Comparison of ENCODE assay signal across 16 cellular contexts in the genomic region with DNA sequence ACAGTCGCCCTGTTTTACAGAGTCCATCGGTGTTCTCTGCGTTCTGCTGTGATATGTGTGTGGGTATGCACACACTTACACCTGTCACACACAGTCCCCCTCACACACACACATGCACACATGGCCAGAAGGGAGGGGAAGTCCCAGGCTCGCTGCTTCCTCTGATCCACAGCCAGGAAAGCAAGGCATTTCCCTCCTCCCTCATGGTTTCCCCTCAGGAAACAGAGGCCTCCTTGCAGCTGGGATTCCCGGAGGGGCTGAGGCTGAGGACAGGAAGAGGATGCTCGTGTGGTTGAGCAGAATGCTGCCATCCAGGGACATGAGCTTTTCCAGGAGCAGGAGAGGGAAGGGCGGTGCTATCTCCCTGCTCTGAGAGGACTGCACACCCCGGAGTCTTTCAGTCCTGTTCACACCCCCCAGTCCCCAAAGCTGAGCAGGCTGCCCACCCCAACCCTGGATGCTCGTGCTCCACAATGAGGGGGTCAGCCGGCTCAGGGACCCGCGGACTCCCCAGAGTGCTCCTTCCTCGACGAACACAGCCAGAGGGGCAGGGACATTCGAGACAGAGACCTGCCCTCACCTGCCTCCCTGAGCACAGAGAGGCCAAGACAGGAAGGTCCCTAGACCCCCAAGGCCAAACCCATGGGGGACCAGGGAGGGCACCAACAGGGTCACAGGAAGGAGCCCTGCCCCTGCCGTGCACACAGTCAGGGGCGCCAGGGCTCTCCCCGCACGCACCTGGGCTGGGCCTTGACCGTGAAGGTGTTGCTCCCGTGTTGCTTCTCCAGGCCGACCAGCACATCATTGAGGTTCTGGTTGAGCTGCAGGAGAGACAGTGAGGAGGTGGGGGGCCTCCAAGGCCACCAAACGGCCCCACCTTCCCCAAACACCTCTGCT. TPM values are rescaled to one million over a fixed set of nuclear protein-coding genes. Genes with fewer than 3 reads are reported as not detected.
A peak's percentile ranks its signal among the peaks of the same experiment; 100 is the strongest.
DNase-seq lines count a peak whose midpoint lies in the region; ATAC-seq, FAIRE-seq and TF ChIP-seq lines count a peak whose summit lies in the region.
"Had no signal": no experiment of that assay in that cellular context is flagged by ENCODE, and none has a peak within 500 bp of the region (broad histone marks: within the 10 kb centered on the region; RNA-seq: fewer than 3 reads in every experiment).

No MANE protein-coding gene starts in this region.

- no peak for ATAC-seq in HG02870 (IDR thresholded peaks at IDR 0.05; ENCODE audit: unreplicated experiment)
- ATAC-seq: activated CD4-positive, alpha-beta T cell treated with anti-CD3 and anti-CD28 coated beads for 36 hours had no signal

- no peak for TF ChIP-seq CTCF in CD14-positive monocyte (IDR thresholded peaks at IDR 0.05)
- no peak for TF ChIP-seq CTCF in endothelial cell of umbilical vein (IDR thresholded peaks at IDR 0.05; ENCODE audit: extremely low read depth in 1 of 2, insufficient read depth in 1 of 2, low read depth in 1 of 2, low read length in 2 of 2)
- no peak for TF ChIP-seq CTCF in neural progenitor cell (IDR thresholded peaks at IDR 0.05)

- H3K27me3 Mint-ChIP-seq in CD14-positive monocyte (ENCODE audit: low read depth in 3 of 3) = peaks cover 2 to 7% (median 4%) of the 10 kb centered on the region in 3 donors
- H3K27me3 Mint-ChIP-seq in neural progenitor cell (ENCODE audit: insufficient read depth, low read depth) = no peaks in the 10 kb centered on the region
- no peaks in the 10 kb centered on the region for H3K27me3 Mint-ChIP-seq in activated CD4-positive, alpha-beta memory T cell treated with anti-CD3 and anti-CD28 coated beads for 36 hours
- H3K27me3 Mint-ChIP-seq: activated CD4-positive, alpha-beta T cell treated with anti-CD3 and anti-CD28 coated beads for 36 hours had no signal

- no peak for DNase-seq in CD14-positive monocyte (ENCODE audit: low spot score)
- peak; percentile 94 for DNase-seq in endothelial cell of umbilical vein (ENCODE audit: low read depth, low spot score)
- no peak for DNase-seq in neural progenitor cell (ENCODE audit: low spot score)
- no peak for DNase-seq in activated CD4-positive, alpha-beta memory T cell treated with anti-CD3 and anti-CD28 coated beads for 36 hours
- DNase-seq in SKM-1 (lab: John Stamatoyannopoulos, UW; ENCODE audit: unreplicated experiment) = no peak
- no peak for DNase-seq in activated CD4-positive, alpha-beta T cell treated with anti-CD3 and anti-CD28 coated beads for 4 hours
- DNase-seq: activated CD4-positive, alpha-beta T cell treated with anti-CD3 and anti-CD28 coated beads for 36 hours; BE2C; H9; hippocampal formation; MV-4-11; stimulated activated CD4-positive, alpha-beta T cell treated with anti-CD3 and anti-CD28 coated beads, Interleukin-4, amount 100 ng/mL, for 1 hour; stimulated activated naive CD4-positive, alpha-beta T cell had no signal

- BruUV-seq in endothelial cell of umbilical vein (replicated peaks; lab: Mats Ljungman, UMichigan) = TSS peak; percentile 9

- POLR2A ChIA-PET in endothelial cell of umbilical vein (lab: Charles Lee) = interaction anchor here (0.7 kb wide), 1 partner anchor 25 kb away, joined by 6 read pairs; no protein-coding TSS in a partner anchor
- POLR2A ChIA-PET in activated CD4-positive, alpha-beta memory T cell treated with anti-CD3 and anti-CD28 coated beads for 36 hours (lab: Charles Lee) = no interaction called here

- H3K36me3 ChIP-seq in endothelial cell of umbilical vein (ENCODE audit: control insufficient read depth in 2 of 2, extremely low read depth in 1 of 2, insufficient read depth in 2 of 2, low read length in 2 of 2) (no peaks in the 10 kb centered on the region), neural progenitor cell (no peaks in the 10 kb centered on the region)

- peaks cover 50% of the 10 kb centered on the region for H3K4me1 ChIP-seq in endothelial cell of umbilical vein (ENCODE audit: control insufficient read depth, extremely low read depth, insufficient read depth, low read length)
- peaks cover 6% of the 10 kb centered on the region for H3K4me1 ChIP-seq in neural progenitor cell

- peak overlapping the region; percentile 20 for H3K4me2 ChIP-seq in endothelial cell of umbilical vein (ENCODE audit: insufficient read depth, low read length)
- no peak overlapping the region for H3K4me2 ChIP-seq in neural progenitor cell

- no peaks in the 10 kb centered on the region for H3F3A ChIP-seq in neural progenitor cell (ENCODE audit: low read depth)

- CTCF ChIA-PET in endothelial cell of umbilical vein (lab: Charles Lee) = interaction anchor here (0.5 to 1.2 kb wide), 5 partner anchors 11 to 45 kb away, joined by 3 to 6 read pairs (median 3); partner anchors contain the start of gene BIN1
- CTCF ChIA-PET in activated CD4-positive, alpha-beta memory T cell treated with anti-CD3 and anti-CD28 coated beads for 36 hours (lab: Charles Lee) = interaction anchor here (1.0 kb wide), 1 partner anchor 11 kb away, joined by 6 read pairs; no protein-coding TSS in a partner anchor

- peaks cover 3% of the 10 kb centered on the region in 2 donors for H3K36me3 Mint-ChIP-seq in CD14-positive monocyte
- no peaks in the 10 kb centered on the region for H3K36me3 Mint-ChIP-seq in neural progenitor cell
- peaks cover 4% of the 10 kb centered on the region for H3K36me3 Mint-ChIP-seq in activated CD4-positive, alpha-beta memory T cell treated with anti-CD3 and anti-CD28 coated beads for 36 hours

- no peaks in the 10 kb centered on the region for H3K9me3 ChIP-seq in endothelial cell of umbilical vein (replicated peaks; ENCODE audit: control insufficient read depth, insufficient read depth, low read length)
- no peaks in the 10 kb centered on the region for H3K9me3 ChIP-seq in neural progenitor cell (ENCODE audit: low read depth)
- H3K9me3 ChIP-seq: BE2C had no signal

- H3K27me3 ChIP-seq in endothelial cell of umbilical vein (ENCODE audit: control insufficient read depth in 2 of 2, insufficient read depth in 2 of 2, low read length in 2 of 2) (no peaks in the 10 kb centered on the region), neural progenitor cell (no peaks in the 10 kb centered on the region)
- H3K27me3 ChIP-seq: BE2C had no signal

- intact Hi-C loops in CD14-positive monocyte (cut with micrococcal nuclease) = loop anchor here (5.0 to 10.0 kb wide), 3 partner anchors 241 to 407 kb away; partner anchors contain the start of genes GYPC (in 1 of the 2) and PROC (in 1 of the 2)
- intact Hi-C loops in endothelial cell of umbilical vein (cut with micrococcal nuclease) = loop anchor here (1.0 to 10.0 kb wide), 4 partner anchors 32 to 404 kb away; partner anchors contain the start of genes ERCC3 and GYPC
- intact Hi-C loops in activated CD4-positive, alpha-beta memory T cell treated with anti-CD3 and anti-CD28 coated beads for 36 hours (cut with micrococcal nuclease) = no loop called here

- no peak overlapping the region for H3K4me3 ChIP-seq in endothelial cell of umbilical vein (replicated peaks in 1 of 3; ENCODE audit: insufficient read depth in 1 of 3, low read depth in 1 of 3, low read length in 3 of 3)
- H3K4me3 ChIP-seq in neural progenitor cell = no peak overlapping the region

- H3K27ac Mint-ChIP-seq in CD14-positive monocyte (peak overlapping the region in 4 of 7 donors; percentile 70 to 83 (median 78)), neural progenitor cell (peak overlapping the region; percentile 91)
- no peak overlapping the region for H3K27ac Mint-ChIP-seq in activated CD4-positive, alpha-beta memory T cell treated with anti-CD3 and anti-CD28 coated beads for 36 hours
- H3K27ac Mint-ChIP-seq: activated CD4-positive, alpha-beta T cell treated with anti-CD3 and anti-CD28 coated beads for 36 hours had no signal

- dilution Hi-C loops in endothelial cell of umbilical vein (cut with MboI; ENCODE audit: extremely low pct_ligation_motif_present, low sequenced_read_pairs) = no loop called here

- H2AFZ ChIP-seq in endothelial cell of umbilical vein (ENCODE audit: low read depth, low read length) = peak overlapping the region; percentile 16
- no peak overlapping the region for H2AFZ ChIP-seq in neural progenitor cell (replicated peaks)

- peak overlapping the region; percentile 97 for H3K27ac ChIP-seq in endothelial cell of umbilical vein (ENCODE audit: insufficient read depth, low read depth, low read length)
- H3K27ac ChIP-seq in neural progenitor cell = no peak overlapping the region

- H3K9me3 Mint-ChIP-seq in CD14-positive monocyte (peaks cover 0 to 4% (median 0%) of the 10 kb centered on the region in 7 donors), neural progenitor cell (no peaks in the 10 kb centered on the region)
- H3K9me3 Mint-ChIP-seq in activated CD4-positive, alpha-beta memory T cell treated with anti-CD3 and anti-CD28 coated beads for 36 hours = no peaks in the 10 kb centered on the region
- H3K9me3 Mint-ChIP-seq: H9 had no signal

- peak; percentile 65 for TF ChIP-seq POLR2A in endothelial cell of umbilical vein (IDR thresholded peaks at IDR 0.05; ENCODE audit: low read depth, low read length)

- FAIRE-seq in endothelial cell of umbilical vein (lab: Jason Lieb, UNC) = peak; percentile 100
- FAIRE-seq: astrocyte had no signal

- H3K4me3 Mint-ChIP-seq in CD14-positive monocyte (no peak overlapping the region), neural progenitor cell (no peak overlapping the region)
- no peak overlapping the region for H3K4me3 Mint-ChIP-seq in activated CD4-positive, alpha-beta memory T cell treated with anti-CD3 and anti-CD28 coated beads for 36 hours
- H3K4me3 Mint-ChIP-seq: activated CD4-positive, alpha-beta T cell treated with anti-CD3 and anti-CD28 coated beads for 36 hours; H9 had no signal

- H3K9me1 ChIP-seq in endothelial cell of umbilical vein (replicated peaks; ENCODE audit: control insufficient read depth, extremely low read depth, insufficient read depth, low read length) = no peaks in the 10 kb centered on the region

- no peaks in the 10 kb centered on the region for H3K79me2 ChIP-seq in endothelial cell of umbilical vein (ENCODE audit: control insufficient read depth, insufficient read depth, low read length)
- no peaks in the 10 kb centered on the region for H3K79me2 ChIP-seq in neural progenitor cell (ENCODE audit: low read depth)

- H3K9ac ChIP-seq in endothelial cell of umbilical vein (replicated peaks; ENCODE audit: extremely low read depth, insufficient read depth, low read length) (peak overlapping the region; percentile 71), neural progenitor cell (no peak overlapping the region)

- H3K4me1 Mint-ChIP-seq in CD14-positive monocyte = peaks cover 31% of the 10 kb centered on the region
- peaks cover 9% of the 10 kb centered on the region for H3K4me1 Mint-ChIP-seq in neural progenitor cell
- H3K4me1 Mint-ChIP-seq in activated CD4-positive, alpha-beta memory T cell treated with anti-CD3 and anti-CD28 coated beads for 36 hours (ENCODE audit: low read depth) = peaks cover 15% of the 10 kb centered on the region

- H4K20me1 ChIP-seq in endothelial cell of umbilical vein (replicated peaks; ENCODE audit: control insufficient read depth, extremely low read depth, insufficient read depth, low read length) (no peaks in the 10 kb centered on the region), neural progenitor cell (ENCODE audit: low read depth) (no peaks in the 10 kb centered on the region)

RNA-seq across cellular contexts. Expression of gene BIN1, which starts 45.3 kb away (rescaled TPM):
- polyA plus RNA-seq in CD14-positive monocyte (1 to 10 TPM; 4.1 to 7.5 TPM), endothelial cell of umbilical vein (25.8 and 26.3 TPM in 2 replicates)
- polyA plus RNA-seq in PFSK-1 (2012; ENCODE audit: insufficient read length, low read depth) = 9.9 TPM
- total RNA-seq in endothelial cell of umbilical vein (36.9 and 41.1 TPM in 2 replicates), neural progenitor cell (ENCODE audit: low replicate concordance) (26.9 and 55.9 TPM in 2 replicates)
- polyA plus RNA-seq in endothelial cell of umbilical vein (2011; cell fraction: cytosol; rRNA removed) = 28.8 and 33.3 TPM in 2 replicates
- polyA plus RNA-seq in endothelial cell of umbilical vein (2011; cell fraction: nucleus; rRNA removed) = 44.9 and 47.0 TPM in 2 replicates
- polyA plus RNA-seq in endothelial cell of umbilical vein (2012) = 44.5 and 73.2 TPM in 2 replicates
- polyA minus RNA-seq in endothelial cell of umbilical vein = 13.8 and 26.5 TPM in 2 replicates
- 20.5 TPM for polyA minus RNA-seq in endothelial cell of umbilical vein (2011; cell fraction: cytosol; rRNA and poly(A)+ RNA removed)
- polyA minus RNA-seq in endothelial cell of umbilical vein (2011; cell fraction: nucleus; rRNA and poly(A)+ RNA removed) = 8.6 and 18.5 TPM in 2 replicates
- total RNA-seq in activated CD4-positive, alpha-beta memory T cell treated with anti-CD3 and anti-CD28 coated beads for 36 hours = 10 to 100 TPM; 55.4 to 58.2 TPM
